ENCODE assay signal across 25 cellular contexts in genomic region chr7:159175792-159176191, GRCh38.
DNase-seq lines count a peak whose midpoint lies in the region; ATAC-seq lines count a peak whose summit lies in the region.
"Had no signal": no experiment of that assay in that cellular context is flagged by ENCODE, and none has a peak within 500 bp of the region (broad histone marks: within the 10 kb centered on the region; RNA-seq: fewer than 3 reads in every experiment).

No MANE protein-coding gene starts in this region.

- H3K4me2 ChIP-seq in BLaER1, result no peak overlapping the region
- peak overlapping the region in 2 of 11 experiments; percentile 29 to 39; a peak in 3 of 22 replicates for H3K4me2 ChIP-seq in BLaER1 treated with 17β-estradiol and CSF1 and Interleukin-3, amounts not matched to agents 10 nM and 100 nM

- DNase-seq in T follicular helper cell (ENCODE audit: low read depth), result peak; percentile 26
- DNase-seq in central memory CD4-positive, alpha-beta T cell, result peak; percentile 31
- no peak for DNase-seq in stimulated activated CD4-positive, alpha-beta T cell treated with anti-CD3 and anti-CD28 coated beads, Interleukin-4, amount 100 ng/mL, for 1 hour
- DNase-seq: activated CD4-positive, alpha-beta T cell treated with anti-CD3 and anti-CD28 coated beads for 1 hour; activated naive CD4-positive, alpha-beta T cell treated with anti-CD3 and anti-CD28 coated beads, Interleukin-2, amount 50 U/mL, for 16 hours; activated T-cell treated with anti-CD3 and anti-CD28 coated beads, Interleukin-2, amount 50 U/mL, for 4 hours; effector CD8-positive, alpha-beta T cell; mammary epithelial cell; mucosa of descending colon; NCI-H1436; NCI-H2107; OCI-M1; stimulated activated naive CD4-positive, alpha-beta T cell treated with Interleukin-2 at 50 U/mL for 16 hours had no signal

- no peaks in the 10 kb centered on the region for H3K27me3 ChIP-seq in BLaER1
- no peaks in the 10 kb centered on the region for H3K27me3 ChIP-seq in BLaER1 treated with 17β-estradiol and CSF1 and Interleukin-3, amounts not matched to agents 10 nM and 100 nM
- H3K27me3 ChIP-seq: ascending aorta, cardiac muscle cell had no signal

- H3K36me3 ChIP-seq in BLaER1, result no peaks in the 10 kb centered on the region
- no peaks in the 10 kb centered on the region for H3K36me3 ChIP-seq in BLaER1 treated with 17β-estradiol and CSF1 and Interleukin-3, amounts not matched to agents 10 nM and 100 nM
- H3K36me3 ChIP-seq: ascending aorta, cardiac muscle cell, thoracic aorta had no signal

- peaks cover 91% of the 10 kb centered on the region for H3K9me3 ChIP-seq in BLaER1
- H3K9me3 ChIP-seq in BLaER1 treated with 17β-estradiol and CSF1 and Interleukin-3, amounts not matched to agents 10 nM and 100 nM (replicated peaks in 1 of 11), result peaks cover 91 to 94% (median 92%) of the 10 kb centered on the region in 11 experiments
- H3K9me3 ChIP-seq: mucosa of descending colon had no signal

- H3K4me3 ChIP-seq in BLaER1, result no peak overlapping the region
- peak overlapping the region in 2 of 10 experiments; percentile 15 to 31; a peak in 1 of 20 replicates for H3K4me3 ChIP-seq in BLaER1 treated with 17β-estradiol and CSF1 and Interleukin-3, amounts not matched to agents 10 nM and 100 nM
- H3K4me3 ChIP-seq: ascending aorta, cardiac muscle cell, coronary artery, mucosa of descending colon, skin epidermis, thoracic aorta had no signal

- H3K27ac ChIP-seq in BLaER1, result peak overlapping the region; percentile 71
- H3K27ac ChIP-seq in BLaER1 treated with 17β-estradiol and CSF1 and Interleukin-3, amounts not matched to agents 10 nM and 100 nM, result peak overlapping the region; percentile 15 to 81 (median 64); a peak in 21 of 22 replicates
- H3K27ac ChIP-seq: ascending aorta, cardiac muscle cell, coronary artery, parathyroid adenoma, RWPE1, skin epidermis, thoracic aorta had no signal

- no peak overlapping the region for H3K9ac ChIP-seq in BLaER1
- peak overlapping the region in 4 of 11 experiments; percentile 10 to 28 (median 18); a peak in 3 of 22 replicates for H3K9ac ChIP-seq in BLaER1 treated with 17β-estradiol and CSF1 and Interleukin-3, amounts not matched to agents 10 nM and 100 nM
- H3K9ac ChIP-seq: parathyroid adenoma had no signal

- ATAC-seq in GM21381 (IDR thresholded peaks at IDR 0.05; ENCODE audit: unreplicated experiment) (no peak), HG03354 (IDR thresholded peaks at IDR 0.05; ENCODE audit: poor library complexity, severe bottlenecking, unreplicated experiment) (no peak), HG02678 (IDR thresholded peaks at IDR 0.05; ENCODE audit: unreplicated experiment) (no peak)
- ATAC-seq: activated T-cell treated with anti-CD3 and anti-CD28 coated beads, Interleukin-2, amount 50 U/mL, for 4 hours; mucosa of descending colon had no signal

- H3K4me1 ChIP-seq in BLaER1, result peaks cover 11% of the 10 kb centered on the region; the same call in 1 of the 2 replicates
- peaks cover 0 to 19% (median 4%) of the 10 kb centered on the region in 10 experiments; a peak in 9 of 20 replicates for H3K4me1 ChIP-seq in BLaER1 treated with 17β-estradiol and CSF1 and Interleukin-3, amounts not matched to agents 10 nM and 100 nM
- H3K4me1 ChIP-seq: ascending aorta, parathyroid adenoma had no signal

- no peaks in the 10 kb centered on the region for H4K20me1 ChIP-seq in BLaER1
- H4K20me1 ChIP-seq in BLaER1 treated with 17β-estradiol and CSF1 and Interleukin-3, amounts not matched to agents 10 nM and 100 nM, result no peaks in the 10 kb centered on the region
